In the genomic region with DNA sequence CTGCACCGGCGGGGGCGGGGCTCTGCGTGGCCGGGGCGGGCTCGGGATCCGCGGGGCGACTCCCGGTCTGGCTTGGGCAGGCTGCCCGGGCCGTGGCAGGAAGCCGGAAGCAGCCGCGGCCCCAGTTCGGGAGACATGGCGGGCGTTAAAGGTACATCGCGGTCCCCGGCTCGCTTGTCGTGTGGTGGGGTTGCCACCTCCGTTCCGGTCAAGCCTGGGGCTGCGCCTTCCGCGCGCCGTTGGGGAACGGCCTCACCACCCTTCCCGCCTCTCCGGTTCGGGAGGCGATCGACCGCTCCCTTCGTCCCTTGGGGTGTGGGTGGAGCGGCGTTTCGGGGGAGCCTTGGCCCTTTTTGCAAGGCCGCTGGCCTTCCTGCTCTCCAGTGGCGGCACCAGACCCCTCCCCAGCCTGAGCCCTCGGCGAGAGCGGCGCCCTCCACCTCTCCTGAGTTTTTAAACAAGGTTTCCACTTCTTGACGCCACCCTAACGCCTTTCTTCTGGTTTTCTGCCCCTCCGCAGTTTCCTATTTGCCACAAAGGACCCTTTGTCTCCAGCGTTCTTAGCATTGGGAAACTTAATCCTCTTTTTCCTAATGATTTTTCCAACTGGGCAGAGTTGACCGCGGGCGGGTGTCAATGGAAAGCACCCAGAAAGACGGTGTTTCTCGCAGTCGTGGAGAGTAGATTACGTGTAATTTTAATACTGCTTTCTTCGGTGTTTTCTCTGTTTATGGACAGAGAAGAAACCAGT, we compare ENCODE assay signal across 1 cellular context.
A peak's percentile ranks its signal among the peaks of the same experiment; 100 is the strongest.
TF ChIP-seq lines count a peak whose summit lies in the region.

A gene with protein sequence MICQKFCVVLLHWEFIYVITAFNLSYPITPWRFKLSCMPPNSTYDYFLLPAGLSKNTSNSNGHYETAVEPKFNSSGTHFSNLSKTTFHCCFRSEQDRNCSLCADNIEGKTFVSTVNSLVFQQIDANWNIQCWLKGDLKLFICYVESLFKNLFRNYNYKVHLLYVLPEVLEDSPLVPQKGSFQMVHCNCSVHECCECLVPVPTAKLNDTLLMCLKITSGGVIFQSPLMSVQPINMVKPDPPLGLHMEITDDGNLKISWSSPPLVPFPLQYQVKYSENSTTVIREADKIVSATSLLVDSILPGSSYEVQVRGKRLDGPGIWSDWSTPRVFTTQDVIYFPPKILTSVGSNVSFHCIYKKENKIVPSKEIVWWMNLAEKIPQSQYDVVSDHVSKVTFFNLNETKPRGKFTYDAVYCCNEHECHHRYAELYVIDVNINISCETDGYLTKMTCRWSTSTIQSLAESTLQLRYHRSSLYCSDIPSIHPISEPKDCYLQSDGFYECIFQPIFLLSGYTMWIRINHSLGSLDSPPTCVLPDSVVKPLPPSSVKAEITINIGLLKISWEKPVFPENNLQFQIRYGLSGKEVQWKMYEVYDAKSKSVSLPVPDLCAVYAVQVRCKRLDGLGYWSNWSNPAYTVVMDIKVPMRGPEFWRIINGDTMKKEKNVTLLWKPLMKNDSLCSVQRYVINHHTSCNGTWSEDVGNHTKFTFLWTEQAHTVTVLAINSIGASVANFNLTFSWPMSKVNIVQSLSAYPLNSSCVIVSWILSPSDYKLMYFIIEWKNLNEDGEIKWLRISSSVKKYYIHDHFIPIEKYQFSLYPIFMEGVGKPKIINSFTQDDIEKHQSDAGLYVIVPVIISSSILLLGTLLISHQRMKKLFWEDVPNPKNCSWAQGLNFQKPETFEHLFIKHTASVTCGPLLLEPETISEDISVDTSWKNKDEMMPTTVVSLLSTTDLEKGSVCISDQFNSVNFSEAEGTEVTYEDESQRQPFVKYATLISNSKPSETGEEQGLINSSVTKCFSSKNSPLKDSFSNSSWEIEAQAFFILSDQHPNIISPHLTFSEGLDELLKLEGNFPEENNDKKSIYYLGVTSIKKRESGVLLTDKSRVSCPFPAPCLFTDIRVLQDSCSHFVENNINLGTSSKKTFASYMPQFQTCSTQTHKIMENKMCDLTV (plus strand): TSS at position 79 of the 751 bp plus-strand sequence. CDS start 144,898 bp downstream, outside the sequence.
A gene with protein sequence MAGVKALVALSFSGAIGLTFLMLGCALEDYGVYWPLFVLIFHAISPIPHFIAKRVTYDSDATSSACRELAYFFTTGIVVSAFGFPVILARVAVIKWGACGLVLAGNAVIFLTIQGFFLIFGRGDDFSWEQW (plus strand): TSS at position 79 of the 751 bp plus-strand sequence. CDS start 57 bp downstream, at position 136.

TF ChIP-seq in HepG2, 621 proteins besides CTCF, POLR2A, EP300 and RAD21 (continued from another document and continues in another):
- TF ChIP-seq, protein P1, sequence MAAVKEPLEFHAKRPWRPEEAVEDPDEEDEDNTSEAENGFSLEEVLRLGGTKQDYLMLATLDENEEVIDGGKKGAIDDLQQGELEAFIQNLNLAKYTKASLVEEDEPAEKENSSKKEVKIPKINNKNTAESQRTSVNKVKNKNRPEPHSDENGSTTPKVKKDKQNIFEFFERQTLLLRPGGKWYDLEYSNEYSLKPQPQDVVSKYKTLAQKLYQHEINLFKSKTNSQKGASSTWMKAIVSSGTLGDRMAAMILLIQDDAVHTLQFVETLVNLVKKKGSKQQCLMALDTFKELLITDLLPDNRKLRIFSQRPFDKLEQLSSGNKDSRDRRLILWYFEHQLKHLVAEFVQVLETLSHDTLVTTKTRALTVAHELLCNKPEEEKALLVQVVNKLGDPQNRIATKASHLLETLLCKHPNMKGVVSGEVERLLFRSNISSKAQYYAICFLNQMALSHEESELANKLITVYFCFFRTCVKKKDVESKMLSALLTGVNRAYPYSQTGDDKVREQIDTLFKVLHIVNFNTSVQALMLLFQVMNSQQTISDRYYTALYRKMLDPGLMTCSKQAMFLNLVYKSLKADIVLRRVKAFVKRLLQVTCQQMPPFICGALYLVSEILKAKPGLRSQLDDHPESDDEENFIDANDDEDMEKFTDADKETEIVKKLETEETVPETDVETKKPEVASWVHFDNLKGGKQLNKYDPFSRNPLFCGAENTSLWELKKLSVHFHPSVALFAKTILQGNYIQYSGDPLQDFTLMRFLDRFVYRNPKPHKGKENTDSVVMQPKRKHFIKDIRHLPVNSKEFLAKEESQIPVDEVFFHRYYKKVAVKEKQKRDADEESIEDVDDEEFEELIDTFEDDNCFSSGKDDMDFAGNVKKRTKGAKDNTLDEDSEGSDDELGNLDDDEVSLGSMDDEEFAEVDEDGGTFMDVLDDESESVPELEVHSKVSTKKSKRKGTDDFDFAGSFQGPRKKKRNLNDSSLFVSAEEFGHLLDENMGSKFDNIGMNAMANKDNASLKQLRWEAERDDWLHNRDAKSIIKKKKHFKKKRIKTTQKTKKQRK (IDR thresholded peaks at IDR 0.05; ENCODE audit: low read length): no peak
- TF ChIP-seq, protein P2, sequence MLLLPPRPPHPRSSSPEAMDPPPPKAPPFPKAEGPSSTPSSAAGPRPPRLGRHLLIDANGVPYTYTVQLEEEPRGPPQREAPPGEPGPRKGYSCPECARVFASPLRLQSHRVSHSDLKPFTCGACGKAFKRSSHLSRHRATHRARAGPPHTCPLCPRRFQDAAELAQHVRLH (CRISPR knock-in tag; IDR thresholded peaks at IDR 0.05; ENCODE audit: borderline replicate concordance, low read depth): peak; percentile 61; the same call in 1 of the 2 replicates
- TF ChIP-seq JUN (CRISPR knock-in tag; IDR thresholded peaks at IDR 0.05) (no peak), SOX6 (IDR thresholded peaks at IDR 0.05) (no peak), SOX6 (CRISPR knock-in tag; IDR thresholded peaks at IDR 0.05) (peak; percentile 70), CCAR2 (optimal IDR thresholded peaks at IDR 0.05; ENCODE audit: low read depth, low read length) (no peak), PPARG (CRISPR knock-in tag; conservative IDR thresholded peaks at IDR 0.05) (no peak), ISL2 (CRISPR knock-in tag; IDR thresholded peaks at IDR 0.05) (peak; percentile 66; the same call in 1 of the 2 replicates), SMARCC2 (IDR thresholded peaks at IDR 0.05) (no peak), BCL6 (CRISPR knock-in tag; IDR thresholded peaks at IDR 0.05) (no peak), ZNF629 (CRISPR knock-in tag; conservative IDR thresholded peaks at IDR 0.05) (no peak), ZNF839 (CRISPR knock-in tag; IDR thresholded peaks at IDR 0.05; ENCODE audit: borderline replicate concordance) (no peak), TRIM24 (CRISPR knock-in tag; IDR thresholded peaks at IDR 0.05) (no peak), GFI1 (CRISPR knock-in tag; IDR thresholded peaks at IDR 0.05; ENCODE audit: borderline replicate concordance) (peak; percentile 54; the same call in 1 of the 2 replicates), ZSCAN21 (CRISPR knock-in tag; IDR thresholded peaks at IDR 0.05; ENCODE audit: borderline replicate concordance) (no peak), ZNF768 (CRISPR knock-in tag; IDR thresholded peaks at IDR 0.05) (peak; percentile 64), MEIS2 (CRISPR knock-in tag; IDR thresholded peaks at IDR 0.05) (no peak; the same call in 1 of the 2 replicates), NFE2L1 (CRISPR knock-in tag; IDR thresholded peaks at IDR 0.05; ENCODE audit: borderline replicate concordance) (no peak), ZNF138 (CRISPR knock-in tag; IDR thresholded peaks at IDR 0.05; ENCODE audit: low read depth) (no peak)
- TF ChIP-seq, protein P3, sequence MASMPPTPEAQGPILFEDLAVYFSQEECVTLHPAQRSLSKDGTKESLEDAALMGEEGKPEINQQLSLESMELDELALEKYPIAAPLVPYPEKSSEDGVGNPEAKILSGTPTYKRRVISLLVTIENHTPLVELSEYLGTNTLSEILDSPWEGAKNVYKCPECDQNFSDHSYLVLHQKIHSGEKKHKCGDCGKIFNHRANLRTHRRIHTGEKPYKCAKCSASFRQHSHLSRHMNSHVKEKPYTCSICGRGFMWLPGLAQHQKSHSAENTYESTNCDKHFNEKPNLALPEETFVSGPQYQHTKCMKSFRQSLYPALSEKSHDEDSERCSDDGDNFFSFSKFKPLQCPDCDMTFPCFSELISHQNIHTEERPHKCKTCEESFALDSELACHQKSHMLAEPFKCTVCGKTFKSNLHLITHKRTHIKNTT (CRISPR knock-in tag; IDR thresholded peaks at IDR 0.05): no peak
- TF ChIP-seq, protein P4, sequence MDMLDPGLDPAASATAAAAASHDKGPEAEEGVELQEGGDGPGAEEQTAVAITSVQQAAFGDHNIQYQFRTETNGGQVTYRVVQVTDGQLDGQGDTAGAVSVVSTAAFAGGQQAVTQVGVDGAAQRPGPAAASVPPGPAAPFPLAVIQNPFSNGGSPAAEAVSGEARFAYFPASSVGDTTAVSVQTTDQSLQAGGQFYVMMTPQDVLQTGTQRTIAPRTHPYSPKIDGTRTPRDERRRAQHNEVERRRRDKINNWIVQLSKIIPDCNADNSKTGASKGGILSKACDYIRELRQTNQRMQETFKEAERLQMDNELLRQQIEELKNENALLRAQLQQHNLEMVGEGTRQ (IDR thresholded peaks at IDR 0.05; ENCODE audit: low read depth, low read length): no peak
- TF ChIP-seq, protein P4 (CRISPR knock-in tag; IDR thresholded peaks at IDR 0.05; ENCODE audit: borderline replicate concordance): no peak
- TF ChIP-seq, protein P5, sequence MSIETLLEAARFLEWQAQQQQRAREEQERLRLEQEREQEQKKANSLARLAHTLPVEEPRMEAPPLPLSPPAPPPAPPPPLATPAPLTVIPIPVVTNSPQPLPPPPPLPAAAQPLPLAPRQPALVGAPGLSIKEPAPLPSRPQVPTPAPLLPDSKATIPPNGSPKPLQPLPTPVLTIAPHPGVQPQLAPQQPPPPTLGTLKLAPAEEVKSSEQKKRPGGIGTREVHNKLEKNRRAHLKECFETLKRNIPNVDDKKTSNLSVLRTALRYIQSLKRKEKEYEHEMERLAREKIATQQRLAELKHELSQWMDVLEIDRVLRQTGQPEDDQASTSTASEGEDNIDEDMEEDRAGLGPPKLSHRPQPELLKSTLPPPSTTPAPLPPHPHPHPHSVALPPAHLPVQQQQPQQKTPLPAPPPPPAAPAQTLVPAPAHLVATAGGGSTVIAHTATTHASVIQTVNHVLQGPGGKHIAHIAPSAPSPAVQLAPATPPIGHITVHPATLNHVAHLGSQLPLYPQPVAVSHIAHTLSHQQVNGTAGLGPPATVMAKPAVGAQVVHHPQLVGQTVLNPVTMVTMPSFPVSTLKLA (IDR thresholded peaks at IDR 0.05): no peak
- TF ChIP-seq, protein P6, sequence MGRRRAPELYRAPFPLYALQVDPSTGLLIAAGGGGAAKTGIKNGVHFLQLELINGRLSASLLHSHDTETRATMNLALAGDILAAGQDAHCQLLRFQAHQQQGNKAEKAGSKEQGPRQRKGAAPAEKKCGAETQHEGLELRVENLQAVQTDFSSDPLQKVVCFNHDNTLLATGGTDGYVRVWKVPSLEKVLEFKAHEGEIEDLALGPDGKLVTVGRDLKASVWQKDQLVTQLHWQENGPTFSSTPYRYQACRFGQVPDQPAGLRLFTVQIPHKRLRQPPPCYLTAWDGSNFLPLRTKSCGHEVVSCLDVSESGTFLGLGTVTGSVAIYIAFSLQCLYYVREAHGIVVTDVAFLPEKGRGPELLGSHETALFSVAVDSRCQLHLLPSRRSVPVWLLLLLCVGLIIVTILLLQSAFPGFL (CRISPR knock-in tag; IDR thresholded peaks at IDR 0.05): no peak
- TF ChIP-seq, protein P7, sequence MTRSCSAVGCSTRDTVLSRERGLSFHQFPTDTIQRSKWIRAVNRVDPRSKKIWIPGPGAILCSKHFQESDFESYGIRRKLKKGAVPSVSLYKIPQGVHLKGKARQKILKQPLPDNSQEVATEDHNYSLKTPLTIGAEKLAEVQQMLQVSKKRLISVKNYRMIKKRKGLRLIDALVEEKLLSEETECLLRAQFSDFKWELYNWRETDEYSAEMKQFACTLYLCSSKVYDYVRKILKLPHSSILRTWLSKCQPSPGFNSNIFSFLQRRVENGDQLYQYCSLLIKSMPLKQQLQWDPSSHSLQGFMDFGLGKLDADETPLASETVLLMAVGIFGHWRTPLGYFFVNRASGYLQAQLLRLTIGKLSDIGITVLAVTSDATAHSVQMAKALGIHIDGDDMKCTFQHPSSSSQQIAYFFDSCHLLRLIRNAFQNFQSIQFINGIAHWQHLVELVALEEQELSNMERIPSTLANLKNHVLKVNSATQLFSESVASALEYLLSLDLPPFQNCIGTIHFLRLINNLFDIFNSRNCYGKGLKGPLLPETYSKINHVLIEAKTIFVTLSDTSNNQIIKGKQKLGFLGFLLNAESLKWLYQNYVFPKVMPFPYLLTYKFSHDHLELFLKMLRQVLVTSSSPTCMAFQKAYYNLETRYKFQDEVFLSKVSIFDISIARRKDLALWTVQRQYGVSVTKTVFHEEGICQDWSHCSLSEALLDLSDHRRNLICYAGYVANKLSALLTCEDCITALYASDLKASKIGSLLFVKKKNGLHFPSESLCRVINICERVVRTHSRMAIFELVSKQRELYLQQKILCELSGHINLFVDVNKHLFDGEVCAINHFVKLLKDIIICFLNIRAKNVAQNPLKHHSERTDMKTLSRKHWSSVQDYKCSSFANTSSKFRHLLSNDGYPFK (CRISPR knock-in tag; IDR thresholded peaks at IDR 0.05; ENCODE audit: borderline replicate concordance): peak; percentile 35; the same call in 1 of the 2 replicates
- TF ChIP-seq, protein P8, sequence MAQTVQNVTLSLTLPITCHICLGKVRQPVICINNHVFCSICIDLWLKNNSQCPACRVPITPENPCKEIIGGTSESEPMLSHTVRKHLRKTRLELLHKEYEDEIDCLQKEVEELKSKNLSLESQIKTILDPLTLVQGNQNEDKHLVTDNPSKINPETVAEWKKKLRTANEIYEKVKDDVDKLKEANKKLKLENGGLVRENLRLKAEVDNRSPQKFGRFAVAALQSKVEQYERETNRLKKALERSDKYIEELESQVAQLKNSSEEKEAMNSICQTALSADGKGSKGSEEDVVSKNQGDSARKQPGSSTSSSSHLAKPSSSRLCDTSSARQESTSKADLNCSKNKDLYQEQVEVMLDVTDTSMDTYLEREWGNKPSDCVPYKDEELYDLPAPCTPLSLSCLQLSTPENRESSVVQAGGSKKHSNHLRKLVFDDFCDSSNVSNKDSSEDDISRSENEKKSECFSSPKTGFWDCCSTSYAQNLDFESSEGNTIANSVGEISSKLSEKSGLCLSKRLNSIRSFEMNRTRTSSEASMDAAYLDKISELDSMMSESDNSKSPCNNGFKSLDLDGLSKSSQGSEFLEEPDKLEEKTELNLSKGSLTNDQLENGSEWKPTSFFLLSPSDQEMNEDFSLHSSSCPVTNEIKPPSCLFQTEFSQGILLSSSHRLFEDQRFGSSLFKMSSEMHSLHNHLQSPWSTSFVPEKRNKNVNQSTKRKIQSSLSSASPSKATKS (CRISPR knock-in tag; IDR thresholded peaks at IDR 0.05): no peak
- TF ChIP-seq, protein P9, sequence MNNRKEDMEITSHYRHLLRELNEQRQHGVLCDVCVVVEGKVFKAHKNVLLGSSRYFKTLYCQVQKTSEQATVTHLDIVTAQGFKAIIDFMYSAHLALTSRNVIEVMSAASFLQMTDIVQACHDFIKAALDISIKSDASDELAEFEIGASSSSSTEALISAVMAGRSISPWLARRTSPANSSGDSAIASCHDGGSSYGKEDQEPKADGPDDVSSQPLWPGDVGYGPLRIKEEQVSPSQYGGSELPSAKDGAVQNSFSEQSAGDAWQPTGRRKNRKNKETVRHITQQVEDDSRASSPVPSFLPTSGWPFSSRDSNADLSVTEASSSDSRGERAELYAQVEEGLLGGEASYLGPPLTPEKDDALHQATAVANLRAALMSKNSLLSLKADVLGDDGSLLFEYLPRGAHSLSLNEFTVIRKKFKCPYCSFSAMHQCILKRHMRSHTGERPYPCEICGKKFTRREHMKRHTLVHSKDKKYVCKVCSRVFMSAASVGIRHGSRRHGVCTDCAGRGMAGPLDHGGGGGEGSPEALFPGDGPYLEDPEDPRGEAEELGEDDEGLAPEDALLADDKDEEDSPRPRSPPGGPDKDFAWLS (CRISPR knock-in tag; IDR thresholded peaks at IDR 0.05; ENCODE audit: borderline replicate concordance): no peak
